ENCODE assay signal across 19 cellular contexts in genomic region chr9:90445391-90445790, GRCh38.
"Had no signal": no experiment of that assay in that cellular context is flagged by ENCODE, and none has a peak within 500 bp of the region (broad histone marks: within the 10 kb centered on the region; RNA-seq: fewer than 3 reads in every experiment).

No MANE protein-coding gene starts in this region.

- H3K4me3 ChIP-seq: left ventricle myocardium inferior, lung, pancreas, prostate gland, skin epidermis, spleen, suprapubic skin, thoracic aorta, tibial artery, upper lobe of right lung had no signal

- H3K36me3 ChIP-seq: left ventricle myocardium inferior, pancreas, prostate gland, spleen, suprapubic skin, thoracic aorta, tibial artery, upper lobe of right lung had no signal

- H3K27ac ChIP-seq: left ventricle myocardium inferior, pancreas, prostate gland, skin epidermis, spleen, suprapubic skin, thoracic aorta, tibial artery, upper lobe of right lung had no signal

- H3K9me3 ChIP-seq: left ventricle myocardium inferior, pancreas, prostate gland, spleen, suprapubic skin, thoracic aorta, tibial artery, upper lobe of right lung had no signal

- H3K27me3 ChIP-seq: pancreas, tibial artery, upper lobe of right lung had no signal

- DNase-seq: hippocampal formation; left ventricle myocardium inferior; naive thymus-derived CD8-positive, alpha-beta T cell; nucleus accumbens; pancreas; posterior cingulate gyrus; retina; right cardiac atrium; spleen; stimulated activated CD4-positive, alpha-beta T cell treated with anti-CD3 and anti-CD28 coated beads, Interleukin-4, amount 100 ng/mL, for 24 hours; stimulated activated naive CD4-positive, alpha-beta T cell; tibial artery; trophoblast cell; upper lobe of right lung had no signal

- H3K4me1 ChIP-seq: left ventricle myocardium inferior, pancreas, prostate gland, spleen, suprapubic skin, tibial artery, upper lobe of right lung had no signal
